Comparison of ENCODE assay signal across 26 cellular contexts in the genomic region with DNA sequence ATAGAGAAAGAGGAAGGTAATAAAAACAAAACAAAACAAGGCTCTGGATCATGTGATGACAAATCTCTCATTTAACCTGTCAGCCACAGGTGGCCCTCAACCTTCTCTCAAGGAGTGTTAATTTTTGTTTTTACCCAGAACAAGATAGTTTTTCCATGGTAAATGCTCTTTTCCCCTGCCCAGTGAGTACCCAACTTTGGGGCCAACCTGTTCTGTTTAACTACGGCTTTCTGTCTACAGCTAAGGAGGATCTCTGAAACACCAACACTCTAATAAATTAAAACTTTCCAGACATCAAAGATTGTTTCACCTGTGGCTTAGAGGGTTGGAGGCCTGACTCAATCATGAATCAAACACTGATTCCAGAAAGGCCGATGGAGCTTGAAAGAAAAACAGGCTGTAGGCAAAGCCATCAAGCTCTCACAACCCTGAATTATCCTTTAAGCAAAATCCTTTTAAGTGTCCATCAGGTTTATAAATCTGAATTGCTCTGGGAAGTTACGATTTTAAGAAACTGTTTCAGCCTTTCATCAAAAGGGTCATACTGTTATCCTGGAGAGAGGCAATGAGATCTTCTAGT.
"Had no signal": no experiment of that assay in that cellular context is flagged by ENCODE, and none has a peak within 500 bp of the region (broad histone marks: within the 10 kb centered on the region; RNA-seq: fewer than 3 reads in every experiment).

No MANE protein-coding gene starts in this region.

- H3K27me3 ChIP-seq: esophagus muscularis mucosa, gastrocnemius medialis, heart right ventricle, pancreas, right lobe of liver, testis, tibial nerve, upper lobe of right lung, vagina had no signal

- H3K27ac ChIP-seq: epithelial cell of prostate, esophagus muscularis mucosa, gastrocnemius medialis, heart right ventricle, pancreas, prostate gland, right lobe of liver, testis, tibial nerve, upper lobe of right lung, vagina had no signal

- ATAC-seq: effector memory CD8-positive, alpha-beta T cell; gastrocnemius medialis; heart right ventricle; left ventricle myocardium superior; natural killer cell treated with Interleukin-12 subunit alpha and Interleukin-12 subunit beta and Interleukin-15 and Interleukin-18, amount 100 ng/mL, for 72 hours; pancreas; right lobe of liver; stimulated activated naive B cell treated with anti-CD40 and anti-IgM and Interleukin-4, amounts not matched to agents 10 μg/mL and 1 μg/mL and 100 μg/mL, for 72 hours; stimulated activated naive CD8-positive, alpha-beta T cell treated with anti-CD3 and anti-CD28 coated beads, Interleukin-15, amount 100 ng/mL, for 72 hours had no signal

- H3K4me1 ChIP-seq: gastrocnemius medialis, pancreas, prostate gland, right lobe of liver, testis, upper lobe of right lung, vagina had no signal

- H3K9me3 ChIP-seq: esophagus muscularis mucosa, gastrocnemius medialis, heart right ventricle, pancreas, prostate gland, right lobe of liver, testis, tibial nerve, upper lobe of right lung, vagina had no signal

- DNase-seq: cortex of kidney; effector memory CD8-positive, alpha-beta T cell; gastrocnemius medialis; heart right ventricle; hypothalamus; left cardiac atrium; left ventricle myocardium superior; mesenchymal stem cell; midbrain; occipital lobe; pancreas; retina; right lobe of liver; stimulated activated CD4-positive, alpha-beta T cell treated with anti-CD3 and anti-CD28 coated beads, Interleukin-2, amount 100 ng/mL, for 24 hours; stimulated activated CD4-positive, alpha-beta T cell treated with anti-CD3 and anti-CD28 coated beads, Interleukin-4, amount 100 ng/mL, for 4 hours; stimulated activated naive B cell treated with anti-CD40 and anti-IgM and Interleukin-4, amounts not matched to agents 10 μg/mL and 1 μg/mL and 100 μg/mL, for 72 hours; stimulated activated naive CD8-positive, alpha-beta T cell treated with anti-CD3 and anti-CD28 coated beads, Interleukin-15, amount 100 ng/mL, for 72 hours; testis; upper lobe of right lung had no signal

- H3K4me3 ChIP-seq: esophagus muscularis mucosa, gastrocnemius medialis, heart right ventricle, lung, pancreas, prostate gland, right lobe of liver, testis, tibial nerve, upper lobe of right lung, vagina had no signal

- H3K36me3 ChIP-seq: esophagus muscularis mucosa, gastrocnemius medialis, heart right ventricle, pancreas, prostate gland, tibial nerve, upper lobe of right lung, vagina had no signal
